In the genomic region with DNA sequence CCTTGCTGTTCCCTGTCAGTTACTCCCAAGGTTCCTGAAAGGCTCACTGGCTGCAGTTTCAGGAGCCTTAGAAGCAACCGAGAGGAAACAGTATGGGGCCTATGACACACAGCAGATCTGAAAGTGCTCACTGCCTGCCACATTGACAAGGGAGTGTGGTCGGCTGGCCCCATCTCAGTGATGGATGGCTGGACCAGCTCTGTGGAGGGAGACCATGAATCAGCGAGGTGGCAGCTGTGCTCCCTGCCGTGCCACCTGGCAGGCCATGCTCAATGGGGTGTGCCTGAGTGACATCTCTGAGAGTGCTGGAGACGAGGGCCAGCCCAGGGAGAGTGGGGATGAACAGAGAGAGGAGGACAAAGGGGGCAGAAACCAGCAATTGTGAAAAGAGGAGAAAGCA, we compare ENCODE assay signal across 11 cellular contexts. TPM values are rescaled to one million over a fixed set of nuclear protein-coding genes. Genes with fewer than 3 reads are reported as not detected.
A peak's percentile ranks its signal among the peaks of the same experiment; 100 is the strongest.
DNase-seq lines count a peak whose midpoint lies in the region; ATAC-seq, FAIRE-seq and TF ChIP-seq lines count a peak whose summit lies in the region.
"Had no signal": no experiment of that assay in that cellular context is flagged by ENCODE, and none has a peak within 500 bp of the region (broad histone marks: within the 10 kb centered on the region; RNA-seq: fewer than 3 reads in every experiment).

No MANE protein-coding gene starts in this region.

- peak; percentile 86 for ATAC-seq in GM19452 (IDR thresholded peaks at IDR 0.05; ENCODE audit: unreplicated experiment)
- ATAC-seq in HG03064 (IDR thresholded peaks at IDR 0.05; ENCODE audit: low read depth, unreplicated experiment) = peak; percentile 96
- ATAC-seq in Panc1 = no peak
- ATAC-seq in activated CD4-positive, CD25-positive, alpha-beta regulatory T cell treated with anti-CD3 and anti-CD28 coated beads, Interleukin-2, amount 50 U/mL, for 24 hours = no peak

- H3K27ac ChIP-seq in Panc1 (ENCODE audit: low read length) = peak overlapping the region; percentile 18; the same call in 1 of the 2 replicates
- no peak overlapping the region for H3K27ac ChIP-seq in suprapubic skin
- H3K27ac ChIP-seq in coronary artery = no peak overlapping the region

- TF ChIP-seq POLR2A in GM12892 (IDR thresholded peaks at IDR 0.05; ENCODE audit: low read depth, low read length) = no peak
- no peak for TF ChIP-seq POLR2A in suprapubic skin (IDR thresholded peaks at IDR 0.05)

- TF ChIP-seq EP300 in suprapubic skin (IDR thresholded peaks at IDR 0.05) = no peak

- H3K36me3 ChIP-seq in Panc1 (ENCODE audit: control insufficient read depth, insufficient read depth, low read length) (no peaks in the 10 kb centered on the region), suprapubic skin (no peaks in the 10 kb centered on the region)

- H3K4me3 ChIP-seq in Panc1 (ENCODE audit: low read depth in 2 of 2, low read length in 2 of 2) (no peak overlapping the region), suprapubic skin (no peak overlapping the region), coronary artery (no peak overlapping the region)

- no peaks in the 10 kb centered on the region for H3K27me3 ChIP-seq in Panc1 (ENCODE audit: control insufficient read depth, insufficient read depth, low read length)
- no peaks in the 10 kb centered on the region for H3K27me3 ChIP-seq in suprapubic skin

- no TSS peak for BruUV-seq in Panc1 (replicated peaks; lab: Mats Ljungman, UMichigan)

- H3K4me1 ChIP-seq in Panc1 (ENCODE audit: control insufficient read depth, insufficient read depth, low read length) (no peaks in the 10 kb centered on the region), suprapubic skin (no peaks in the 10 kb centered on the region)

- in situ Hi-C loops in Panc1 (cut with HindIII; ENCODE audit: low pct_unique_long_range_greater_than_20kb, low sequenced_read_pairs) = no loop called here

- H3K27ac Mint-ChIP-seq in osteocyte (ENCODE audit: unreplicated experiment) = no peak overlapping the region
- H3K27ac Mint-ChIP-seq: activated naive CD8-positive, alpha-beta T cell had no signal

- H3K4me3 Mint-ChIP-seq in osteocyte (ENCODE audit: unreplicated experiment) = no peak overlapping the region
- H3K4me3 Mint-ChIP-seq: activated naive CD8-positive, alpha-beta T cell had no signal

- POLR2A ChIA-PET in Panc1 (lab: Charles Lee) = no interaction called here

- CTCF ChIA-PET in Panc1 (lab: Charles Lee) = no interaction called here

- peak; percentile 85 for FAIRE-seq in GM12892 (lab: Jason Lieb, UNC)

- WGBS in suprapubic skin = 61% methylated on average over 5 of the region's 5 CpGs

- intact Hi-C loops in Panc1 (cut with micrococcal nuclease; ENCODE audit: unreplicated experiment) = no loop called here

- H3K9me3 ChIP-seq in Panc1 (ENCODE audit: control insufficient read depth, insufficient read depth, low read depth, low read length) (no peaks in the 10 kb centered on the region; the same call in 1 of the 2 replicates), suprapubic skin (no peaks in the 10 kb centered on the region)

- peaks cover 3% of the 10 kb centered on the region for H3K4me1 Mint-ChIP-seq in osteocyte (ENCODE audit: unreplicated experiment)

- H3K9me3 Mint-ChIP-seq in osteocyte (ENCODE audit: unreplicated experiment) = no peaks in the 10 kb centered on the region

- TF ChIP-seq CTCF in Panc1 (IDR thresholded peaks at IDR 0.05) = no peak
- TF ChIP-seq CTCF in osteocyte (IDR thresholded peaks at IDR 0.05) = no peak
- TF ChIP-seq CTCF in suprapubic skin (IDR thresholded peaks at IDR 0.05) = no peak
- no peak for TF ChIP-seq CTCF in coronary artery (IDR thresholded peaks at IDR 0.05)

- no peak for DNase-seq in GM12892 (ENCODE audit: insufficient read length)
- DNase-seq in Panc1 (ENCODE audit: low read depth, low spot score) = no peak
- DNase-seq in osteocyte (ENCODE audit: extremely low spot score, unreplicated experiment) = no peak
- no peak for DNase-seq in suprapubic skin (ENCODE audit: low spot score in 2 of 2)
- DNase-seq in coronary artery (ENCODE audit: low spot score) = no peak
- DNase-seq: NCI-H2081 treated with DMSO at 0.1 percent for 48 hours, substantia nigra had no signal

- no peaks in the 10 kb centered on the region for H3K27me3 Mint-ChIP-seq in osteocyte (ENCODE audit: unreplicated experiment)
- H3K27me3 Mint-ChIP-seq: activated naive CD8-positive, alpha-beta T cell had no signal

- H3K36me3 Mint-ChIP-seq in osteocyte (ENCODE audit: unreplicated experiment) = peaks cover 1% of the 10 kb centered on the region

RNA-seq across cellular contexts. Expression of a gene that starts 49.1 kb away (rescaled TPM):
- 71.2 TPM for polyA plus RNA-seq in GM12892 (2012; ENCODE audit: missing spikeins)
- total RNA-seq in Panc1 (2021; ENCODE audit: unreplicated experiment) (1.4 TPM), osteocyte (11.6 and 12.4 TPM in 2 replicates), suprapubic skin (10 to 100 TPM in 1 of 4 donors, 1 to 10 TPM in 3; 2.3 to 11.2 (median 3.2) TPM)
- 0.25 TPM for polyA plus RNA-seq in Panc1 (2012; ENCODE audit: insufficient read length)

Comparison
In these comparisons a context has a peak if more than half of its experiments do, and no peak if none do; other contexts are left out.
1. ATAC-seq: peak in GM19452 (single experiment) and HG03064 (single experiment); none in Panc1 (single experiment) and activated CD4-positive, CD25-positive, alpha-beta regulatory T cell treated with anti-CD3 and anti-CD28 coated beads, Interleukin-2, amount 50 U/mL, for 24 hours (0 of 2).